ENCODE assay signal across 31 cellular contexts in the genomic region with DNA sequence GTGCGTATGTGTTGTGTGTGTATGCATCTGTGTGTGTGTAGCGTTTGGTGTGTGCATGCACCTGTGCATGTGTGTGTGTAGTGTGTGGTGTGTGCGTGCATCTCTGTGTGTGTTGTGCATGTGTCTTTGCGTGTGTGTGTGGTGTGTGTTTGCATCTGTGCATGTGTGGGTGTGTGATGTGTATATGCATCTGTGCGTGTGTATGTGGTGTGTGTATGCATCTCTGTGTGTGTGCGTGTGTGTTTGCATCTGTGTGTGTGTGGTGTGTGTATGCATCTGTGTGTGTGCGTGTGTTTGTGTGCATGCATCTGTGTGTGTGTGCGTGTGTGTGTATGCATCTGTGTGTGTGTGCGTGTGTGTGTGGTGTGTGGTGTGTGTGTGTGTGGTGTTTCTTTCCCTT. TPM values are rescaled to one million over a fixed set of nuclear protein-coding genes. Genes with fewer than 3 reads are reported as not detected.
"Had no signal": no experiment of that assay in that cellular context is flagged by ENCODE, and none has a peak within 500 bp of the region (broad histone marks: within the 10 kb centered on the region; RNA-seq: fewer than 3 reads in every experiment).

No MANE protein-coding gene starts in this region.

- H3K36me3 ChIP-seq: heart right ventricle, lower lobe of right lung, pancreas, prostate gland, suprapubic skin, tibial nerve, upper lobe of left lung, vagina had no signal

- H3K27ac ChIP-seq: heart right ventricle, hepatocyte, lower lobe of right lung, pancreas, prostate gland, suprapubic skin, tibial nerve, upper lobe of left lung, vagina had no signal

- ATAC-seq: left cardiac atrium; left lobe of liver; pancreas; right cardiac atrium; stimulated activated naive B cell treated with anti-CD40 and anti-IgM and Interleukin-4, amounts not matched to agents 10 μg/mL and 1 μg/mL and 100 μg/mL, for 72 hours; stimulated activated naive CD8-positive, alpha-beta T cell treated with anti-CD3 and anti-CD28 coated beads, Interleukin-15, Interleukin-2, amounts not matched to agents 100 U/mL and 50 U/mL, for 24 hours had no signal

- H3K27ac Mint-ChIP-seq: mesothelial cell of epicardium; naive B cell; natural killer cell treated with Interleukin-12 subunit alpha and Interleukin-12 subunit beta and Interleukin-15 and Interleukin-18, amount 100 ng/mL, for 72 hours; stimulated activated naive B cell treated with anti-CD40 and anti-IgM and Interleukin-4, amounts not matched to agents 10 μg/mL and 1 μg/mL and 100 μg/mL, for 72 hours had no signal

- H3K79me2 ChIP-seq: hepatocyte had no signal

- H3K4me3 Mint-ChIP-seq: mesothelial cell of epicardium; naive B cell; natural killer cell treated with Interleukin-12 subunit alpha and Interleukin-12 subunit beta and Interleukin-15 and Interleukin-18, amount 100 ng/mL, for 72 hours; stimulated activated naive B cell treated with anti-CD40 and anti-IgM and Interleukin-4, amounts not matched to agents 10 μg/mL and 1 μg/mL and 100 μg/mL, for 72 hours had no signal

- H3K4me1 Mint-ChIP-seq: mesothelial cell of epicardium, naive B cell had no signal

- H3K4me1 ChIP-seq: heart right ventricle, lower lobe of right lung, pancreas, prostate gland, suprapubic skin, tibial nerve, upper lobe of left lung, vagina had no signal

- H3K27me3 ChIP-seq: hepatocyte, upper lobe of left lung, vagina had no signal

- H3K9me3 Mint-ChIP-seq: mesothelial cell of epicardium; natural killer cell treated with Interleukin-12 subunit alpha and Interleukin-12 subunit beta and Interleukin-15 and Interleukin-18, amount 100 ng/mL, for 72 hours; stimulated activated naive B cell treated with anti-CD40 and anti-IgM and Interleukin-4, amounts not matched to agents 10 μg/mL and 1 μg/mL and 100 μg/mL, for 72 hours had no signal

- H2AFZ ChIP-seq: hepatocyte had no signal

- DNase-seq: heart right ventricle; islet precursor cell; kidney glomerular epithelial cell; left cardiac atrium; lower lobe of right lung; mammary epithelial cell; mesenchymal stem cell; naive B cell; nucleus accumbens; pancreas; posterior cingulate gyrus; retina; stimulated activated CD4-positive, alpha-beta T cell treated with anti-CD3 and anti-CD28 coated beads, Interleukin-2, amount 100 ng/mL, for 24 hours; stimulated activated CD4-positive, alpha-beta T cell treated with anti-CD3 and anti-CD28 coated beads, Interleukin-4, amount 100 ng/mL, for 1 hour; stimulated activated naive B cell treated with anti-CD40 and anti-IgM and Interleukin-4, amounts not matched to agents 10 μg/mL and 1 μg/mL and 100 μg/mL, for 72 hours; stimulated activated naive CD8-positive, alpha-beta T cell treated with anti-CD3 and anti-CD28 coated beads, Interleukin-15, Interleukin-2, amounts not matched to agents 100 U/mL and 50 U/mL, for 24 hours; upper lobe of left lung had no signal

- H3K4me3 ChIP-seq: heart right ventricle, hepatocyte, lower lobe of right lung, pancreas, prostate gland, smooth muscle cell, suprapubic skin, tibial nerve, upper lobe of left lung, vagina had no signal

- H3K27me3 Mint-ChIP-seq: natural killer cell treated with Interleukin-12 subunit alpha and Interleukin-12 subunit beta and Interleukin-15 and Interleukin-18, amount 100 ng/mL, for 72 hours had no signal

- H3K4me2 ChIP-seq: hepatocyte, smooth muscle cell had no signal

- H3K9me3 ChIP-seq: heart right ventricle, lower lobe of right lung, pancreas, prostate gland, suprapubic skin, tibial nerve, upper lobe of left lung, vagina had no signal

- FAIRE-seq: pancreas had no signal

RNA-seq across cellular contexts. Expression of a gene that starts 20.6 kb away (rescaled TPM):
- total RNA-seq: heart right ventricle, lower lobe of right lung, mononuclear cell, osteoblast, skeletal muscle tissue, smooth muscle cell, subcutaneous adipose tissue, tibial nerve, vagina had no signal
- polyA plus RNA-seq: heart right ventricle, right cardiac atrium had no signal
